Comparison of ENCODE assay signal across 1 cellular context in the genomic region with DNA sequence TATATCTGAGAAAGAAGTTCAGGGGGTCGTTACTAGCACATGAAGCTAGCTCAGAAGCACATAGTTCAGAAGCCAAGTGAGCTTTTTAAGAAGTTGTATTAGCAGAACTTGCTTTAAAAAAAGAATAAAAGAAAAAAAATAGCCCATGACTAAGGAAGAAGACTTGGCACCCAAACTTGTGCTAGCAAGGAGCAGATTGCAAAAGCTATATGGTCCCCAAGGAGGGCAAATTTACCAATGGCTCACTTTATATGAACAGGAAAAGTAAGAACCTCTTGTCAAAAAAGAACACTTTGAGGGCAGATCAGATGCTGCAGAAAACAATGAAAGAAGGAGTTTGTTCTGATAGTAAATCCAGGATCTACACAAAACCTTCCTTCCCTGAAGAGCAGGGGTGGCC.
TF ChIP-seq lines count a peak whose summit lies in the region.

No MANE protein-coding gene starts in this region.

TF ChIP-seq in GM23338, 12 proteins besides CTCF, POLR2A, EP300 and RAD21 (continued from another document):
- no peak for TF ChIP-seq REST (IDR thresholded peaks at IDR 0.05; ENCODE audit: unreplicated experiment)
- no peak for TF ChIP-seq EZH2 (IDR thresholded peaks at IDR 0.05; ENCODE audit: low read depth, unreplicated experiment)
- TF ChIP-seq ZNF331 (CRISPR knock-in tag; IDR thresholded peaks at IDR 0.05; ENCODE audit: low read depth), result no peak
- no peak for TF ChIP-seq EZH2phosphoT487 (IDR thresholded peaks at IDR 0.05; ENCODE audit: unreplicated experiment)
- TF ChIP-seq ZNF462 (CRISPR knock-in tag; IDR thresholded peaks at IDR 0.05), result no peak
- TF ChIP-seq CREB1 (CRISPR knock-in tag; IDR thresholded peaks at IDR 0.05; ENCODE audit: low read depth), result no peak
- TF ChIP-seq POLR2AphosphoS5 (IDR thresholded peaks at IDR 0.05; ENCODE audit: low read depth), result no peak
- TF ChIP-seq NANOG (IDR thresholded peaks at IDR 0.05; ENCODE audit: borderline replicate concordance), result no peak
- TF ChIP-seq STAT1 (IDR thresholded peaks at IDR 0.05; ENCODE audit: unreplicated experiment), result no peak
- TF ChIP-seq ETS1 (IDR thresholded peaks at IDR 0.05), result no peak
